In genomic region chr6:67956352-67956751, GRCh38 we compare ENCODE assay signal across 1 cellular context.
TF ChIP-seq lines count a peak whose summit lies in the region.

No MANE protein-coding gene starts in this region.

TF ChIP-seq in K562, 482 proteins besides CTCF, POLR2A, EP300 and RAD21 (continued from another document and continues in another):
- TF ChIP-seq ZBTB40 (IDR thresholded peaks at IDR 0.05) = no peak
- TF ChIP-seq ZBTB40 (CRISPR knock-in tag; IDR thresholded peaks at IDR 0.05) = no peak
- TF ChIP-seq ZNF12 (CRISPR knock-in tag; IDR thresholded peaks at IDR 0.05) = no peak
- no peak for TF ChIP-seq MCM3 (IDR thresholded peaks at IDR 0.05)
- no peak for TF ChIP-seq SMARCE1 (IDR thresholded peaks at IDR 0.05)
- no peak for TF ChIP-seq CREB1 (IDR thresholded peaks at IDR 0.05)
- TF ChIP-seq CREB1 (CRISPR knock-in tag; IDR thresholded peaks at IDR 0.05) = no peak
- TF ChIP-seq NFE2L1 (tag; IDR thresholded peaks at IDR 0.05; ENCODE audit: borderline replicate concordance, low read depth) = no peak
- TF ChIP-seq KAT8 (IDR thresholded peaks at IDR 0.05; ENCODE audit: low read depth) = no peak
- no peak for TF ChIP-seq BHLHE40 (IDR thresholded peaks at IDR 0.05; ENCODE audit: low read length)
- no peak for TF ChIP-seq ZNF707 (CRISPR knock-in tag; conservative IDR thresholded peaks at IDR 0.05)
- TF ChIP-seq CBFA2T3 (IDR thresholded peaks at IDR 0.05) = no peak
- no peak for TF ChIP-seq NBN (IDR thresholded peaks at IDR 0.05; ENCODE audit: low read depth)
- 0 out of 2 replicates have a peak, but pooled peaks have one; percentile 30 for TF ChIP-seq CHAMP1 (IDR thresholded peaks at IDR 0.05)
- no peak for TF ChIP-seq RHOXF2B (CRISPR knock-in tag; conservative IDR thresholded peaks at IDR 0.05)
- TF ChIP-seq GMEB1 (CRISPR knock-in tag; IDR thresholded peaks at IDR 0.05) = no peak
- no peak for TF ChIP-seq HNRNPUL1 (IDR thresholded peaks at IDR 0.05; ENCODE audit: low read length)
- TF ChIP-seq SMARCA5 (IDR thresholded peaks at IDR 0.05) = no peak
- no peak for TF ChIP-seq CHCHD3 (CRISPR knock-in tag; IDR thresholded peaks at IDR 0.05)
- no peak for TF ChIP-seq SMAD4 (CRISPR knock-in tag; conservative IDR thresholded peaks at IDR 0.05)
- TF ChIP-seq CREB5 (CRISPR knock-in tag; IDR thresholded peaks at IDR 0.05) = no peak
- TF ChIP-seq ID3 (CRISPR knock-in tag; IDR thresholded peaks at IDR 0.05) = no peak
- no peak for TF ChIP-seq ID3 (tag; IDR thresholded peaks at IDR 0.05)
- TF ChIP-seq NONO (IDR thresholded peaks at IDR 0.05; ENCODE audit: low read depth in 2 of 2, low read length in 1 of 2) = no peak
- TF ChIP-seq HDGF (IDR thresholded peaks at IDR 0.05) = no peak
- no peak for TF ChIP-seq VEZF1 (CRISPR knock-in tag; IDR thresholded peaks at IDR 0.05)
- TF ChIP-seq SNIP1 (IDR thresholded peaks at IDR 0.05; ENCODE audit: low read depth) = no peak
- no peak for TF ChIP-seq HOXB6 (CRISPR knock-in tag; IDR thresholded peaks at IDR 0.05; ENCODE audit: borderline replicate concordance)
- no peak for TF ChIP-seq RBM15 (IDR thresholded peaks at IDR 0.05; ENCODE audit: insufficient read depth, low read length)
- TF ChIP-seq BCL6 (CRISPR knock-in tag; IDR thresholded peaks at IDR 0.05) = no peak
- no peak for TF ChIP-seq OTX1 (CRISPR knock-in tag; IDR thresholded peaks at IDR 0.05)
- TF ChIP-seq STAT5A (IDR thresholded peaks at IDR 0.05; ENCODE audit: borderline replicate concordance, low read length) = no peak
- peak; percentile 98 for TF ChIP-seq CBX5 (IDR thresholded peaks at IDR 0.05; ENCODE audit: borderline replicate concordance, low read depth)
- TF ChIP-seq TRIM24 (IDR thresholded peaks at IDR 0.05) = peak in 1 of 2 experiments; percentile 45; a peak in 1 of 4 replicates
- TF ChIP-seq HDAC1 (IDR thresholded peaks at IDR 0.05) = no peak
- peak; percentile 92 for TF ChIP-seq TRIM28 (IDR thresholded peaks at IDR 0.05)
- TF ChIP-seq GTF2E2 (tag; IDR thresholded peaks at IDR 0.05) = no peak
- no peak for TF ChIP-seq ZKSCAN3 (CRISPR knock-in tag; IDR thresholded peaks at IDR 0.05)
- TF ChIP-seq DPF2 (IDR thresholded peaks at IDR 0.05) = no peak
- TF ChIP-seq MTA3 (IDR thresholded peaks at IDR 0.05; ENCODE audit: borderline replicate concordance) = 0 out of 2 replicates have a peak, but pooled peaks have one; percentile 34
- no peak for TF ChIP-seq SREBF2 (CRISPR knock-in tag; IDR thresholded peaks at IDR 0.05)
- TF ChIP-seq ZNF347 (CRISPR knock-in tag; IDR thresholded peaks at IDR 0.05; ENCODE audit: low read depth) = no peak
- no peak for TF ChIP-seq RCOR1 (IDR thresholded peaks at IDR 0.05; ENCODE audit: borderline replicate concordance in 1 of 2, low read depth in 2 of 2, low read length in 2 of 2)
- no peak for TF ChIP-seq ZNF444 (CRISPR knock-in tag; IDR thresholded peaks at IDR 0.05)
- no peak for TF ChIP-seq E2F1 (CRISPR knock-in tag; IDR thresholded peaks at IDR 0.05)
- no peak for TF ChIP-seq BCLAF1 (IDR thresholded peaks at IDR 0.05; ENCODE audit: borderline replicate concordance in 1 of 2, control insufficient read depth in 1 of 2, low read depth in 2 of 2, low read length in 1 of 2)
- no peak for TF ChIP-seq ZNF184 (CRISPR knock-in tag; IDR thresholded peaks at IDR 0.05)
- no peak for TF ChIP-seq ZNF384 (IDR thresholded peaks at IDR 0.05; ENCODE audit: low read depth, low read length)
- TF ChIP-seq CBX3 (IDR thresholded peaks at IDR 0.05; ENCODE audit: borderline replicate concordance in 1 of 2, low read length in 2 of 2) = peak in 1 of 2 experiments; percentile 98; a peak in 2 of 3 replicates
- TF ChIP-seq BRCA1 (IDR thresholded peaks at IDR 0.05) = no peak
- no peak for TF ChIP-seq BRCA1 (CRISPR knock-in tag; IDR thresholded peaks at IDR 0.05)
- TF ChIP-seq ATF7 (IDR thresholded peaks at IDR 0.05) = no peak
- TF ChIP-seq NFYB (IDR thresholded peaks at IDR 0.05; ENCODE audit: extremely low read depth, insufficient read length) = no peak
